ENCODE assay signal across 21 cellular contexts in the genomic region with DNA sequence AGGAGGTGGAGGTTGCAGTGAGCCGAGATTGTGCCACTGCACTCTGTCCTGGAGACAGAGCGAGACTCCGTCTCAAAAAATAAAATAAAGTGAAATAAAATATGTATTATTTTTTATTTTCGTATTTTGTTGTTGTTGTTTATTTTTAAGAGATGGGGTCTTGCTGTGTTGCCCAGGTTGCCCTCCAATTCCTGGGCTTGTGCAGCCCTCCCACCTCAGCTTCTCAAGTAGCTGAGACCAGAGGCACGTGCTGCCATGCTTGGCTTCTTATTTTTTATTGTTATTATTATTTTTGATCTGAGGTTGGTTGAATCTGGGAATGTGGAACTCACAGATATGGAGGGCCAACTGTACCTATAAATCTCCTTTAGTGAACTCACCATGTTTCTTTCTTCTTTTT.
"Had no signal": no experiment of that assay in that cellular context is flagged by ENCODE, and none has a peak within 500 bp of the region (broad histone marks: within the 10 kb centered on the region; RNA-seq: fewer than 3 reads in every experiment).

No MANE protein-coding gene starts in this region.

- H3K4me1 ChIP-seq: SJSA1 had no signal

- H3K36me3 ChIP-seq: MG63 had no signal

- H3K9me3 ChIP-seq: MG63, SJSA1 had no signal

- H3K27ac ChIP-seq: SJSA1, SK-N-MC had no signal

- H3K27me3 ChIP-seq: MG63, SJSA1 had no signal

- DNase-seq: Karpas-422, KG1, MG63, NCI-H1092, NCI-H1105 treated with DMSO at 0.1 percent for 48 hours, NCI-H1417 treated with DMSO at 0.1 percent for 48 hours, NCI-H146, NCI-H1694 treated with DMSO at 0.1 percent for 48 hours, NCI-H1930, NCI-H2081, NCI-H2107, NCI-H2227 treated with DMSO at 0.1 percent for 48 hours, NCI-H524, NCI-H526 treated with DMSO at 0.1 percent for 48 hours, NCI-H774, Right ventricle myocardium superior, RPMI8226, SIG-M5 had no signal

- FAIRE-seq: RCC 7860 had no signal

- H3K4me3 ChIP-seq: MG63, SJSA1, SK-N-MC had no signal
